Comparison of ENCODE assay signal across 8 cellular contexts in the genomic region with DNA sequence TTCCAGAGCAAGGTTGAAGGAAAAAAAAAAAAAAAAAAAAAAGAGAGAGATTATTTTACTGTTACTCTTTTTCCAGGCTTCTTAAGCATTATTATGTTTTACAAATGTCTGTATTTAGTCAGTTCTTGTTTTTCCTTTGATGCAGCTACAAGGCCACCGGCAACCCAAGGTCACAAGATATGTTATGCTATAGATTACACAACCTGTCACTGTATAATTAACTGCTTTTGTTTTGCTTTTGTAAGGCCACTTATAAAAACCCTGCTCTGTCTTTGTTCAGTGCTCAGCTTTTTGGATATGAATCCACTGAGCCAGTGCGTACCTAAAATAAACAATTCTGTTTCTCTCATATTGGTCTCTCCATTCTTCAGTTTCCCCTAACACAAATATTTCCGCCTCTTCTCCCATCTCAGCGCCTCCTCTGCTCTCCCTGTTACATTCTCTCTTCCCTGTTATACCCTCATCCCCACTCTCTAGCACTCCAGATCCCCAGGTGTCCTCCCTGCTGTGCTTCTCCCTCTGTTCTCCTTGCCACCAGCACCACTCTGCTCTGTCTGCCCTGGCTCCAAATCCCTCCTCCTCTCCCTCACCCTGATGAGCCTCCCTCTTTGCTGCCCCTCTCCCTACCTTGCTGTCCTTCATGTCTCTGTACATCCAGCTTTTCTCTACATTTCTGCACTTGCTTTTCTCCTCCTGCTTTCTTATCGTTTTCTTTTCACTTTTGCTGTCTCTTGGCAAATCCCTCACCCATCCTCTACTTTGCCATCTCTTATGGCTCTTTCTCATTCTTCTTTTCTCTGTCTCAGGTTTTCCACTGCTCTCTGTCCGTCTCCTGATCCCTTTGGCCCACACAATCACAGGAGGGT. TPM values are rescaled to one million over a fixed set of nuclear protein-coding genes. Genes with fewer than 3 reads are reported as not detected.
DNase-seq lines count a peak whose midpoint lies in the region; ATAC-seq and TF ChIP-seq lines count a peak whose summit lies in the region.
"Not testable (repeated sequence)": the region's sequence is repeated elsewhere in the genome, so short reads cannot be mapped to it uniquely, and the experiment has no call there.

No MANE protein-coding gene starts in this region.

- ATAC-seq in T-helper 17 cell; aorta (ENCODE audit: low FRiP score): not testable (repeated sequence)

- not testable (repeated sequence) for H3K27me3 ChIP-seq in esophagus squamous epithelium; aorta (ENCODE audit: control insufficient read depth in 1 of 2, insufficient read depth in 2 of 2, low read length in 1 of 2)

- DNase-seq in NCI-H146 treated with DMSO at 0.1 percent for 48 hours (lab: John Stamatoyannopoulos, UW; ENCODE audit: unreplicated experiment), result peak; percentile 50
- not testable (repeated sequence) for DNase-seq in T-helper 17 cell; astrocyte of the spinal cord (ENCODE audit: low read depth, low spot score); esophagus squamous epithelium (lab: John Stamatoyannopoulos, UW); retinal pigment epithelial cell (ENCODE audit: low read depth); aorta
- DNase-seq in medulla oblongata (ENCODE audit: extremely low spot score), result peak; percentile 5

- peaks cover 27% of the 10 kb centered on the region for H3K4me1 Mint-ChIP-seq in T-helper 17 cell

- TF ChIP-seq CTCF in astrocyte of the spinal cord (IDR thresholded peaks at IDR 0.05; ENCODE audit: low read depth, low read length); esophagus squamous epithelium (IDR thresholded peaks at IDR 0.05); retinal pigment epithelial cell (conservative IDR thresholded peaks at IDR 0.05; ENCODE audit: low read depth, low read length): not testable (repeated sequence)

- not testable (repeated sequence) for H3K9me3 ChIP-seq in T-helper 17 cell (ENCODE audit: control insufficient read depth, low read length, poor library complexity, severe bottlenecking); esophagus squamous epithelium; aorta (ENCODE audit: control insufficient read depth, low read length)

- not testable (repeated sequence) for TF ChIP-seq POLR2A in esophagus squamous epithelium (IDR thresholded peaks at IDR 0.05)

- intact Hi-C loops in esophagus squamous epithelium (cut with DNase I), result not testable (repeated sequence)
- intact Hi-C loops in aorta (cut with DNase I), result loop anchor here in 1 of 2 donors (5.0 kb wide), 1 partner anchor 42 kb away; no protein-coding TSS in a partner anchor

- 21 to 26% methylated on average over 5 to 6 of the region's 6 CpGs for WGBS in esophagus squamous epithelium, 2 donors
- 2 to 4% methylated on average over 6 of the region's 6 CpGs for WGBS in aorta, 2 donors

- peak overlapping the region; percentile 97 for H3K4me3 Mint-ChIP-seq in T-helper 17 cell

- peaks cover 0 to 14% (median 0%) of the 10 kb centered on the region in 3 donors for H3K36me3 ChIP-seq in esophagus squamous epithelium
- not testable (repeated sequence) for H3K36me3 ChIP-seq in aorta (ENCODE audit: control insufficient read depth in 1 of 2, insufficient read depth in 2 of 2, low read length in 1 of 2)

- H3K4me1 ChIP-seq in esophagus squamous epithelium, result peaks cover 0 to 51% (median 6%) of the 10 kb centered on the region in 3 donors
- H3K4me1 ChIP-seq in aorta (ENCODE audit: control insufficient read depth in 1 of 2, insufficient read depth in 2 of 2, low read length in 2 of 2), result not testable (repeated sequence)

- H3K4me3 ChIP-seq in GM08714 (ENCODE audit: low read length) (peak overlapping the region; percentile 95; the same call in 1 of the 2 replicates), astrocyte of the spinal cord (ENCODE audit: low read depth, low read length) (peak overlapping the region; percentile 66), esophagus squamous epithelium (peak overlapping the region; percentile 38 to 82 (median 60)), retinal pigment epithelial cell (ENCODE audit: low read length) (peak overlapping the region; percentile 62), aorta (ENCODE audit: low read length in 2 of 2) (peak overlapping the region; percentile 11 to 36)

- peak overlapping the region; percentile 86 to 95 (median 88) for H3K27ac ChIP-seq in esophagus squamous epithelium
- H3K27ac ChIP-seq in aorta (ENCODE audit: low read depth in 1 of 2, low read length in 2 of 2), result peak overlapping the region in 1 of 2 donors; percentile 84

- H3K27me3 Mint-ChIP-seq in T-helper 17 cell, result not testable (repeated sequence)

- H3K36me3 Mint-ChIP-seq in T-helper 17 cell (ENCODE audit: low read depth), result not testable (repeated sequence)

- in situ Hi-C loops in astrocyte of the spinal cord (cut with HindIII; ENCODE audit: low sequenced_read_pairs), result not testable (repeated sequence)

- peak overlapping the region; percentile 96 for H3K27ac Mint-ChIP-seq in T-helper 17 cell

RNA-seq across cellular contexts. Expression of gene ZNF611, which starts 45.7 kb away (rescaled TPM):
- total RNA-seq in T-helper 17 cell (10 to 100 TPM; 21.1 to 25.8 TPM), esophagus squamous epithelium (1 to 10 TPM; 4.9 to 8.7 (median 7.9) TPM), aorta (10 to 100 TPM; 20.9 to 28.5 TPM)
- 1 to 10 TPM; 1.5 to 2.7 TPM for polyA plus RNA-seq in aorta

RNA-seq across cellular contexts. Expression of gene ZNF83, which starts 51.0 kb away (rescaled TPM):
- 10 to 100 TPM; 56.1 to 61.1 TPM for total RNA-seq in T-helper 17 cell
- 10 to 100 TPM; 10.3 to 45.8 (median 15.8) TPM for total RNA-seq in esophagus squamous epithelium
- total RNA-seq in aorta, result 10 to 100 TPM; 51.3 to 78.7 TPM
- polyA plus RNA-seq in aorta, result 100 to 1,000 TPM in 1 of 2 donors, 10 to 100 TPM in 1; 38.4 to 144 TPM

Comparison
In these comparisons a context has a peak if more than half of its experiments do, and no peak if none do; other contexts are left out.
1. H3K4me3 ChIP-seq: peak in every context shown above with its lines; median percentile 95 in GM08714; 66 in astrocyte of the spinal cord; 62 in retinal pigment epithelial cell; 60 in esophagus squamous epithelium; 24 in aorta.